In genomic region chr1:116878804-116879477, GRCh38 we compare ENCODE assay signal across 1 cellular context.
TF ChIP-seq lines count a peak whose summit lies in the region.

No MANE protein-coding gene starts in this region.

TF ChIP-seq in H1, 55 proteins besides CTCF, POLR2A, EP300 and RAD21 (continued from another document):
- TF ChIP-seq SP1 (IDR thresholded peaks at IDR 0.05; ENCODE audit: low read depth, low read length) (peak; percentile 33; the same call in 1 of the 2 replicates), TCF12 (IDR thresholded peaks at IDR 0.05; ENCODE audit: low read depth, low read length) (0 out of 2 replicates have a peak, but pooled peaks have one; percentile 22), PHF8 (conservative IDR thresholded peaks at IDR 0.05; ENCODE audit: low read depth, low read length) (no peak)
TF ChIP-seq in H1: peak in this region for 3.
